1 cellular context compared by ENCODE assay signal in the genomic region with DNA sequence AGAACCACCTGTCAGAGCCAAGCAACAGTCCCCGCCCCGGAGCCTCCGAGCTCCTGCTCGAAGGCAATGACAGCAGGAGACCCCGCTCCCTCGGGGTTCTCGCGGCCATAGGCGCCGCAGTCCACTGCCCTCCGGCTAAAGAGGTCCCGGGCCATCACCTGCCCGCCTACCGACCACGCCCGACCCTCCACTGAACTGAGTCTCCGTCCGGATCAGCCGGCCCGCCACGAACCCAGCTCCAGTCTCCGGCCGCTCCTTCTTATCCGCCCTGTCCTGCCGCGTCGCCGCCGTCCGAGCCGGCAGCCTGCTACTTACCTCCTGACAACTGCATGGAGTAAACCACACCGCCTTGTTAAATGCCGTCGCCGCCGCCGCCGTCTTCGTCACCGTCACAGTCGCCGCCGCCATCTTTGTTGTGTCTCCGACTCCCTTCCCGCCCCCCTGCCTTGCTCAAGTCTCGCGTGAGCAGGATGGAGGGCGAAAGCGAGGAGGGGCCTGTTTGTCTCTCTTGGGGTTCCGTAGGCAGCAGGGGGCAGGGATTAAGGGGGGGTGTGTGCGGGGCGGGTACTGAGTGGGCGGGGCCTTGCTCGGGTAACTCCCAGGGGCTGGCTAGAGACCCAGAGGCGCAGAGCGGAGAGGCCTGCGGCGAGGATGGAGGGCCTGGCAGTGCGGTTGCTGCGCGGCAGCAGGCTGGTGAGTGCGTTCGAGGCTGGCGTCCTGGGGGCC.
TF ChIP-seq lines count a peak whose summit lies in the region.

TSS of gene ACADSB (plus strand) at position 628 of the 726 bp plus-strand sequence. CDS start at position 652, 24 bp downstream.
TSS of gene IKZF5 (minus strand) at position 417 of the 726 bp plus-strand sequence. CDS start 10,170 bp downstream, outside the sequence.

TF ChIP-seq in WTC11, 78 proteins besides CTCF, POLR2A, EP300 and RAD21 (continued from another document):
- TF ChIP-seq, protein P1, sequence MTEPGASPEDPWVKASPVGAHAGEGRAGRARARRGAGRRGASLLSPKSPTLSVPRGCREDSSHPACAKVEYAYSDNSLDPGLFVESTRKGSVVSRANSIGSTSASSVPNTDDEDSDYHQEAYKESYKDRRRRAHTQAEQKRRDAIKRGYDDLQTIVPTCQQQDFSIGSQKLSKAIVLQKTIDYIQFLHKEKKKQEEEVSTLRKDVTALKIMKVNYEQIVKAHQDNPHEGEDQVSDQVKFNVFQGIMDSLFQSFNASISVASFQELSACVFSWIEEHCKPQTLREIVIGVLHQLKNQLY (CRISPR knock-in tag; IDR thresholded peaks at IDR 0.05): no peak
- peak; percentile 74; the same call in 1 of the 2 replicates for TF ChIP-seq FOXP4 (CRISPR knock-in tag; IDR thresholded peaks at IDR 0.05)
- TF ChIP-seq E2F1 (CRISPR knock-in tag; IDR thresholded peaks at IDR 0.05): no peak
- TF ChIP-seq, protein P2, sequence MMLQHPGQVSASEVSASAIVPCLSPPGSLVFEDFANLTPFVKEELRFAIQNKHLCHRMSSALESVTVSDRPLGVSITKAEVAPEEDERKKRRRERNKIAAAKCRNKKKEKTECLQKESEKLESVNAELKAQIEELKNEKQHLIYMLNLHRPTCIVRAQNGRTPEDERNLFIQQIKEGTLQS (CRISPR knock-in tag; conservative IDR thresholded peaks at IDR 0.05): no peak
- TF ChIP-seq NR2C2 (CRISPR knock-in tag; IDR thresholded peaks at IDR 0.05): no peak
- no peak for TF ChIP-seq NFE2L1 (CRISPR knock-in tag; IDR thresholded peaks at IDR 0.05)
- peak; percentile 26; the same call in 1 of the 2 replicates for TF ChIP-seq GABPB1 (CRISPR knock-in tag; IDR thresholded peaks at IDR 0.05)
- TF ChIP-seq, protein P3, sequence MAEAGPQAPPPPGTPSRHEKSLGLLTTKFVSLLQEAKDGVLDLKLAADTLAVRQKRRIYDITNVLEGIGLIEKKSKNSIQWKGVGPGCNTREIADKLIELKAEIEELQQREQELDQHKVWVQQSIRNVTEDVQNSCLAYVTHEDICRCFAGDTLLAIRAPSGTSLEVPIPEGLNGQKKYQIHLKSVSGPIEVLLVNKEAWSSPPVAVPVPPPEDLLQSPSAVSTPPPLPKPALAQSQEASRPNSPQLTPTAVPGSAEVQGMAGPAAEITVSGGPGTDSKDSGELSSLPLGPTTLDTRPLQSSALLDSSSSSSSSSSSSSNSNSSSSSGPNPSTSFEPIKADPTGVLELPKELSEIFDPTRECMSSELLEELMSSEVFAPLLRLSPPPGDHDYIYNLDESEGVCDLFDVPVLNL (CRISPR knock-in tag; IDR thresholded peaks at IDR 0.05; ENCODE audit: borderline replicate concordance, low read depth): no peak
- TF ChIP-seq FOXP1 (CRISPR knock-in tag; IDR thresholded peaks at IDR 0.05; ENCODE audit: borderline replicate concordance): peak; percentile 58; the same call in 1 of the 2 replicates
- no peak for TF ChIP-seq GRHL2 (CRISPR knock-in tag; IDR thresholded peaks at IDR 0.05; ENCODE audit: insufficient replicate concordance, severe bottlenecking)
- no peak for TF ChIP-seq ZBTB21 (CRISPR knock-in tag; IDR thresholded peaks at IDR 0.05; ENCODE audit: borderline replicate concordance)
- TF ChIP-seq USF1 (CRISPR knock-in tag; IDR thresholded peaks at IDR 0.05): peak; percentile 17; the same call in 1 of the 2 replicates
- TF ChIP-seq, protein P4, sequence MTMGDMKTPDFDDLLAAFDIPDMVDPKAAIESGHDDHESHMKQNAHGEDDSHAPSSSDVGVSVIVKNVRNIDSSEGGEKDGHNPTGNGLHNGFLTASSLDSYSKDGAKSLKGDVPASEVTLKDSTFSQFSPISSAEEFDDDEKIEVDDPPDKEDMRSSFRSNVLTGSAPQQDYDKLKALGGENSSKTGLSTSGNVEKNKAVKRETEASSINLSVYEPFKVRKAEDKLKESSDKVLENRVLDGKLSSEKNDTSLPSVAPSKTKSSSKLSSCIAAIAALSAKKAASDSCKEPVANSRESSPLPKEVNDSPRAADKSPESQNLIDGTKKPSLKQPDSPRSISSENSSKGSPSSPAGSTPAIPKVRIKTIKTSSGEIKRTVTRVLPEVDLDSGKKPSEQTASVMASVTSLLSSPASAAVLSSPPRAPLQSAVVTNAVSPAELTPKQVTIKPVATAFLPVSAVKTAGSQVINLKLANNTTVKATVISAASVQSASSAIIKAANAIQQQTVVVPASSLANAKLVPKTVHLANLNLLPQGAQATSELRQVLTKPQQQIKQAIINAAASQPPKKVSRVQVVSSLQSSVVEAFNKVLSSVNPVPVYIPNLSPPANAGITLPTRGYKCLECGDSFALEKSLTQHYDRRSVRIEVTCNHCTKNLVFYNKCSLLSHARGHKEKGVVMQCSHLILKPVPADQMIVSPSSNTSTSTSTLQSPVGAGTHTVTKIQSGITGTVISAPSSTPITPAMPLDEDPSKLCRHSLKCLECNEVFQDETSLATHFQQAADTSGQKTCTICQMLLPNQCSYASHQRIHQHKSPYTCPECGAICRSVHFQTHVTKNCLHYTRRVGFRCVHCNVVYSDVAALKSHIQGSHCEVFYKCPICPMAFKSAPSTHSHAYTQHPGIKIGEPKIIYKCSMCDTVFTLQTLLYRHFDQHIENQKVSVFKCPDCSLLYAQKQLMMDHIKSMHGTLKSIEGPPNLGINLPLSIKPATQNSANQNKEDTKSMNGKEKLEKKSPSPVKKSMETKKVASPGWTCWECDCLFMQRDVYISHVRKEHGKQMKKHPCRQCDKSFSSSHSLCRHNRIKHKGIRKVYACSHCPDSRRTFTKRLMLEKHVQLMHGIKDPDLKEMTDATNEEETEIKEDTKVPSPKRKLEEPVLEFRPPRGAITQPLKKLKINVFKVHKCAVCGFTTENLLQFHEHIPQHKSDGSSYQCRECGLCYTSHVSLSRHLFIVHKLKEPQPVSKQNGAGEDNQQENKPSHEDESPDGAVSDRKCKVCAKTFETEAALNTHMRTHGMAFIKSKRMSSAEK (CRISPR knock-in tag; IDR thresholded peaks at IDR 0.05; ENCODE audit: borderline replicate concordance): no peak
- peak; percentile 26; the same call in 1 of the 2 replicates for TF ChIP-seq ESRRA (CRISPR knock-in tag; IDR thresholded peaks at IDR 0.05; ENCODE audit: borderline replicate concordance)
- TF ChIP-seq CREB1 (CRISPR knock-in tag; IDR thresholded peaks at IDR 0.05): no peak
- no peak for TF ChIP-seq ZNF121 (CRISPR knock-in tag; IDR thresholded peaks at IDR 0.05)
- 0 out of 2 replicates have a peak, but pooled peaks have one; percentile 7 for TF ChIP-seq TEAD4 (CRISPR knock-in tag; IDR thresholded peaks at IDR 0.05)
- TF ChIP-seq IRF2 (CRISPR knock-in tag; IDR thresholded peaks at IDR 0.05; ENCODE audit: borderline replicate concordance, low read depth): no peak
- peak; percentile 89 for TF ChIP-seq MYBL2 (CRISPR knock-in tag; IDR thresholded peaks at IDR 0.05)
- TF ChIP-seq JAZF1 (CRISPR knock-in tag; IDR thresholded peaks at IDR 0.05): no peak
- TF ChIP-seq HMGXB4 (CRISPR knock-in tag; IDR thresholded peaks at IDR 0.05): peak; percentile 71; the same call in 1 of the 2 replicates
- TF ChIP-seq TCF7 (CRISPR knock-in tag; IDR thresholded peaks at IDR 0.05; ENCODE audit: low read depth): no peak
- TF ChIP-seq NR3C1 (CRISPR knock-in tag; conservative IDR thresholded peaks at IDR 0.05; ENCODE audit: low read depth): no peak
- TF ChIP-seq TP53 (CRISPR knock-in tag; IDR thresholded peaks at IDR 0.05): peak; percentile 69; the same call in 1 of the 2 replicates
- TF ChIP-seq KAT7 (CRISPR knock-in tag; IDR thresholded peaks at IDR 0.05; ENCODE audit: borderline replicate concordance): peak; percentile 27; the same call in 1 of the 2 replicates
- no peak; the same call in 1 of the 2 replicates for TF ChIP-seq CREM (CRISPR knock-in tag; IDR thresholded peaks at IDR 0.05)
- TF ChIP-seq, protein P5, sequence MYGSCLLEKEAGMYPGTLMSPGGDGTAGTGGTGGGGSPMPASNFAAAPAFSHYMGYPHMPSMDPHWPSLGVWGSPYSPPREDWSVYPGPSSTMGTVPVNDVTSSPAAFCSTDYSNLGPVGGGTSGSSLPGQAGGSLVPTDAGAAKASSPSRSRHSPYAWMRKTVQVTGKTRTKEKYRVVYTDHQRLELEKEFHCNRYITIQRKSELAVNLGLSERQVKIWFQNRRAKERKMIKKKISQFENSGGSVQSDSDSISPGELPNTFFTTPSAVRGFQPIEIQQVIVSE (CRISPR knock-in tag; IDR thresholded peaks at IDR 0.05; ENCODE audit: borderline replicate concordance): no peak
- TF ChIP-seq HMGA2 (CRISPR knock-in tag; IDR thresholded peaks at IDR 0.05): no peak
- TF ChIP-seq NFYB (CRISPR knock-in tag; conservative IDR thresholded peaks at IDR 0.05; ENCODE audit: low read depth): no peak
- TF ChIP-seq, protein P6, sequence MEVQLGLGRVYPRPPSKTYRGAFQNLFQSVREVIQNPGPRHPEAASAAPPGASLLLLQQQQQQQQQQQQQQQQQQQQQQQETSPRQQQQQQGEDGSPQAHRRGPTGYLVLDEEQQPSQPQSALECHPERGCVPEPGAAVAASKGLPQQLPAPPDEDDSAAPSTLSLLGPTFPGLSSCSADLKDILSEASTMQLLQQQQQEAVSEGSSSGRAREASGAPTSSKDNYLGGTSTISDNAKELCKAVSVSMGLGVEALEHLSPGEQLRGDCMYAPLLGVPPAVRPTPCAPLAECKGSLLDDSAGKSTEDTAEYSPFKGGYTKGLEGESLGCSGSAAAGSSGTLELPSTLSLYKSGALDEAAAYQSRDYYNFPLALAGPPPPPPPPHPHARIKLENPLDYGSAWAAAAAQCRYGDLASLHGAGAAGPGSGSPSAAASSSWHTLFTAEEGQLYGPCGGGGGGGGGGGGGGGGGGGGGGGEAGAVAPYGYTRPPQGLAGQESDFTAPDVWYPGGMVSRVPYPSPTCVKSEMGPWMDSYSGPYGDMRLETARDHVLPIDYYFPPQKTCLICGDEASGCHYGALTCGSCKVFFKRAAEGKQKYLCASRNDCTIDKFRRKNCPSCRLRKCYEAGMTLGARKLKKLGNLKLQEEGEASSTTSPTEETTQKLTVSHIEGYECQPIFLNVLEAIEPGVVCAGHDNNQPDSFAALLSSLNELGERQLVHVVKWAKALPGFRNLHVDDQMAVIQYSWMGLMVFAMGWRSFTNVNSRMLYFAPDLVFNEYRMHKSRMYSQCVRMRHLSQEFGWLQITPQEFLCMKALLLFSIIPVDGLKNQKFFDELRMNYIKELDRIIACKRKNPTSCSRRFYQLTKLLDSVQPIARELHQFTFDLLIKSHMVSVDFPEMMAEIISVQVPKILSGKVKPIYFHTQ (CRISPR knock-in tag; IDR thresholded peaks at IDR 0.05): no peak
- TF ChIP-seq TEAD1 (CRISPR knock-in tag; IDR thresholded peaks at IDR 0.05): peak; percentile 86
- no peak for TF ChIP-seq ATF1 (CRISPR knock-in tag; IDR thresholded peaks at IDR 0.05)
